ENCODE assay signal across 8 cellular contexts in the genomic region with DNA sequence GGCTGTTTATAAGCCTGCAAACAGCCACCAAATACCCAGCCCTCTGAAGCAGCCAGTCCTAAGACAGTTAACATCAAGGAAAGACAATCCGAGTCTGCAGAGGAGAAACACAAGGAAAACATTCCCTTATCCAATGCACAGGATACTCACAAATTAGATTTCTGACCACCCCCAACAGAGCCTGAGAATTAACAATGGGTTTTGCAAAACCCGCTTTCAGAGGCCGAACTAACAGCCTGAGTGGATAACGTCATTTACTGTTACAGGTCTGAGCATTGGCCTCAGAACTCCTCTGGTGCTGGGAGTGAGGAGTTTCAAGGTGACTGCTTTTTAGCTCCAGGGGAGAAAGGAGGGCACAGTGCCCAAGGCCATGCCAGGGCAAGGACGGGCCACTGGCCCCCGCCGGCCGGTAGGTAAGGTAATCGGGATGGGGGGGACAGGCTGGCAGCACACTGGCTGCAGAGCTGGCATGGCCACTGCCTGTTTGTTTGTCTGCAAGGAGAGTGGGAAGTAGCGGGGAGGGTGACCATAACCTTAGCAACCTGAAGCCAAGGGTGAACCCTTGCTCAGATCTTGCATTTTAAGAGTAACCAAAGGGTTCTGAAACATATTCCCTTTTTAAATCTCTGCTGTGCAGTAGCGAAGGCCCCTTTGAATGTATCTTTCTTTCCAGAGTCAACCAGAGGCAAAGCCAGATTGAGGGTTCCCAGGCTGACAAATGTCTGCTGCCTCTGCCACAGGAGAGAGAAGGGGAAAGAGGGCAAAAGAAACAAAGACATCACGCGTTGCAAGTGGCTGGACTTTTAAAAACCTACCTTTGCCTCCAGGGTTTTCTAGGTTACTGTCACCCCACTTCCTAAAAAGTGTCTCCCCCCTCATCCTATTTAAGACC. TPM values are rescaled to one million over a fixed set of nuclear protein-coding genes. Genes with fewer than 3 reads are reported as not detected.
DNase-seq lines count a peak whose midpoint lies in the region; ATAC-seq and TF ChIP-seq lines count a peak whose summit lies in the region.

No MANE protein-coding gene starts in this region.

- no peak for TF ChIP-seq POLR2A in lower leg skin (IDR thresholded peaks at IDR 0.05)

- H3K4me3 ChIP-seq in HEK293 (ENCODE audit: low read depth, low read length) = no peak overlapping the region
- peak overlapping the region; percentile 13 for H3K4me3 ChIP-seq in RWPE2 (ENCODE audit: severe bottlenecking)
- peak overlapping the region; percentile 11 for H3K4me3 ChIP-seq in fibroblast of mammary gland (ENCODE audit: control insufficient read depth, low read depth, low read length)
- H3K4me3 ChIP-seq in psoas muscle = peak overlapping the region; percentile 61
- no peak overlapping the region for H3K4me3 ChIP-seq in lower leg skin (ENCODE audit: low read depth, poor library complexity, severe bottlenecking)

- H3K27ac ChIP-seq in HEK293 (ENCODE audit: extremely low read depth, low read depth, low read length) (peak overlapping the region; percentile 66), RWPE2 (ENCODE audit: poor library complexity, severe bottlenecking) (peak overlapping the region; percentile 99), psoas muscle (peak overlapping the region; percentile 97)

- WGBS in psoas muscle, 3 donors = 17 to 24% (median 22%) methylated on average over 13 of the region's 13 CpGs
- 36 to 50% methylated on average over 13 of the region's 13 CpGs for WGBS in lower leg skin, 2 donors

- POLR2A ChIA-PET in HEK293 (lab: Yijun Ruan, JAX) = interaction anchor here (1.5 kb wide), 1 partner anchor 9 kb away, joined by 3 read pairs; no protein-coding TSS in a partner anchor

- H3K4me1 ChIP-seq in HEK293 (ENCODE audit: control insufficient read depth, insufficient read depth, low read length) = peaks cover 53% of the 10 kb centered on the region
- H3K4me1 ChIP-seq in RWPE2 (ENCODE audit: insufficient read depth, poor library complexity, severe bottlenecking) = peaks cover 92% of the 10 kb centered on the region
- peaks cover 95% of the 10 kb centered on the region for H3K4me1 ChIP-seq in psoas muscle

- intact Hi-C loops in psoas muscle (cut with DNase I) (loop anchor here in 1 of 2 donors (2.0 kb wide), 1 partner anchor 14 kb away; no protein-coding TSS in a partner anchor), lower leg skin (cut with DNase I; ENCODE audit: low total_unique reads) (no loop called here)

- TF ChIP-seq CTCF in HEK293 (tag by site-specific recombination; IDR thresholded peaks at IDR 0.05) (no peak), RWPE2 (IDR thresholded peaks at IDR 0.05; ENCODE audit: poor library complexity, severe bottlenecking) (no peak), fibroblast of mammary gland (conservative IDR thresholded peaks at IDR 0.05; ENCODE audit: control insufficient read depth, insufficient read depth, low read depth, low read length) (no peak), psoas muscle (IDR thresholded peaks at IDR 0.05) (no peak), lower leg skin (IDR thresholded peaks at IDR 0.05) (no peak)

- H3K9me3 ChIP-seq in HEK293 (ENCODE audit: control insufficient read depth, insufficient read depth, low read depth, low read length) (no peaks in the 10 kb centered on the region), RWPE2 (ENCODE audit: severe bottlenecking) (no peaks in the 10 kb centered on the region), psoas muscle (no peaks in the 10 kb centered on the region)

- H3K27me3 ChIP-seq in RWPE2 (ENCODE audit: insufficient read depth, poor library complexity, severe bottlenecking) = no peaks in the 10 kb centered on the region
- H3K27me3 ChIP-seq in psoas muscle (ENCODE audit: insufficient read depth in 3 of 3, low read length in 2 of 3) = no peaks in the 10 kb centered on the region

- H3K36me3 ChIP-seq in HEK293 (ENCODE audit: control insufficient read depth in 2 of 2, insufficient read depth in 1 of 2, low read length in 2 of 2) (peaks cover 0 to 20% of the 10 kb centered on the region in 2 experiments; a peak in 1 of 3 replicates), RWPE2 (ENCODE audit: low read depth) (peaks cover 69% of the 10 kb centered on the region), psoas muscle (ENCODE audit: insufficient read depth in 1 of 2, low read depth in 1 of 2) (peaks cover 0 to under 1% of the 10 kb centered on the region in 2 donors)

- CTCF ChIA-PET in HEK293 (lab: Yijun Ruan, JAX) = interaction anchor here (0.5 to 1.5 kb wide), 5 partner anchors 29 to 182 kb away, joined by 3 to 5 read pairs (median 3); no protein-coding TSS in a partner anchor

- peak; percentile 42 for ATAC-seq in RWPE2 (ENCODE audit: low read depth)
- ATAC-seq in psoas muscle = peak; percentile 9 to 32 (median 14)
- ATAC-seq in GM21529 (IDR thresholded peaks at IDR 0.05; ENCODE audit: unreplicated experiment) = no peak

- DNase-seq in RWPE2 (ENCODE audit: low spot score) (no peak), fibroblast of mammary gland (ENCODE audit: low read depth) (no peak), psoas muscle (no peak), KG1 (lab: John Stamatoyannopoulos, UW) (no peak), lower leg skin (ENCODE audit: low spot score in 2 of 2) (no peak), SKM-1 treated with dmso at 0.1 percent for 144 hours (lab: John Stamatoyannopoulos, UW; ENCODE audit: unreplicated experiment) (no peak)

TF ChIP-seq in HEK293, 187 proteins besides CTCF, POLR2A, EP300 and RAD21 (continues in another document):
- TF ChIP-seq, protein P1, sequence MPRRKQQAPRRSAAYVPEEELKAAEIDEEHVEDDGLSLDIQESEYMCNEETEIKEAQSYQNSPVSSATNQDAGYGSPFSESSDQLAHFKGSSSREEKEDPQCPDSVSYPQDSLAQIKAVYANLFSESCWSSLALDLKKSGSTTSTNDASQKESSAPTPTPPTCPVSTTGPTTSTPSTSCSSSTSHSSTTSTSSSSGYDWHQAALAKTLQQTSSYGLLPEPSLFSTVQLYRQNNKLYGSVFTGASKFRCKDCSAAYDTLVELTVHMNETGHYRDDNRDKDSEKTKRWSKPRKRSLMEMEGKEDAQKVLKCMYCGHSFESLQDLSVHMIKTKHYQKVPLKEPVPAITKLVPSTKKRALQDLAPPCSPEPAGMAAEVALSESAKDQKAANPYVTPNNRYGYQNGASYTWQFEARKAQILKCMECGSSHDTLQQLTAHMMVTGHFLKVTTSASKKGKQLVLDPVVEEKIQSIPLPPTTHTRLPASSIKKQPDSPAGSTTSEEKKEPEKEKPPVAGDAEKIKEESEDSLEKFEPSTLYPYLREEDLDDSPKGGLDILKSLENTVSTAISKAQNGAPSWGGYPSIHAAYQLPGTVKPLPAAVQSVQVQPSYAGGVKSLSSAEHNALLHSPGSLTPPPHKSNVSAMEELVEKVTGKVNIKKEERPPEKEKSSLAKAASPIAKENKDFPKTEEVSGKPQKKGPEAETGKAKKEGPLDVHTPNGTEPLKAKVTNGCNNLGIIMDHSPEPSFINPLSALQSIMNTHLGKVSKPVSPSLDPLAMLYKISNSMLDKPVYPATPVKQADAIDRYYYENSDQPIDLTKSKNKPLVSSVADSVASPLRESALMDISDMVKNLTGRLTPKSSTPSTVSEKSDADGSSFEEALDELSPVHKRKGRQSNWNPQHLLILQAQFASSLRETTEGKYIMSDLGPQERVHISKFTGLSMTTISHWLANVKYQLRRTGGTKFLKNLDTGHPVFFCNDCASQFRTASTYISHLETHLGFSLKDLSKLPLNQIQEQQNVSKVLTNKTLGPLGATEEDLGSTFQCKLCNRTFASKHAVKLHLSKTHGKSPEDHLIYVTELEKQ (tag by site-specific recombination; IDR thresholded peaks at IDR 0.05; ENCODE audit: borderline replicate concordance) = no peak
- TF ChIP-seq ZNF324 (tag by site-specific recombination; IDR thresholded peaks at IDR 0.05) (no peak), GLIS1 (tag by site-specific recombination; IDR thresholded peaks at IDR 0.05) (peak; percentile 87), ATF2 (tag by site-specific recombination; IDR thresholded peaks at IDR 0.05; ENCODE audit: low read depth) (peak; percentile 92), ZNF280D (tag by site-specific recombination; IDR thresholded peaks at IDR 0.05) (no peak), ZNF366 (tag by site-specific recombination; conservative IDR thresholded peaks at IDR 0.05) (0 out of 2 replicates have a peak, but pooled peaks have one; percentile 38), ZNF610 (tag by site-specific recombination; IDR thresholded peaks at IDR 0.05; ENCODE audit: borderline replicate concordance) (no peak), PRDM1 (tag by site-specific recombination; IDR thresholded peaks at IDR 0.05) (no peak; the same call in 1 of the 2 replicates)

RNA-seq across cellular contexts. Expression of gene ZMYND8, which starts 3.9 kb away (rescaled TPM):
- total RNA-seq in psoas muscle = 10 to 100 TPM; 17.7 to 42.9 (median 22.4) TPM
- 1 to 10 TPM; 4.7 to 9.5 (median 8.2) TPM for polyA plus RNA-seq in psoas muscle
- total RNA-seq in lower leg skin = 10 to 100 TPM; 42.2 to 79.0 (median 65.4) TPM

Comparison
In these comparisons a context has a peak if more than half of its experiments do, and no peak if none do; other contexts are left out.
1. H3K4me3 ChIP-seq: peak in RWPE2 (single experiment), fibroblast of mammary gland (single experiment) and psoas muscle (single experiment); none in HEK293 (single experiment) and lower leg skin (single experiment).
2. Peak in every context shown above with its lines, with median percentiles within 50 percentile points of each other: H3K27ac ChIP-seq.